11 cellular contexts compared by ENCODE assay signal in the genomic region with DNA sequence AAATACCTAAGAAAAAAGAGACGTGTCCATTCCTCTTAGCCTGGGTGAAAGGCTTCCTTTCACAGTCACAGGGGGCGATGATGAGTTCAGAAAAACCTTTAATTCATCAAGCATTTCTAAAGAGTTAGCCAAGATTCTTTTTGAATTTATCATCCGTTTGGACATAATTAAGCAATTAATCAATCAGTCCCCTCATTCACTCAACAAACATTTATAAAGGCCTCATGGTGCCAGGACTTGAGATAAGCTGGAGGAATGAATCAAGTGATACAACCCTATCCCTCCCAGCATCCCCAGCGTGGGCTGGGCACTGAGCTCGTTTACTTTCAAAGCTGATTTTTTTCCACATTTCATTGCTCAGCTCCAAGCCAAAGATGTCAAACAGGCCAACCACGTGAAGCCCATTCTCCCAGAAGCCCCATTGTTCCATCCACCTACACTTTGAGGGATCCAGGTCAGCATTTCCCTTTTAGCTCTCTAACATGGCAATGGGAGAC.
DNase-seq lines count a peak whose midpoint lies in the region; ATAC-seq, FAIRE-seq and TF ChIP-seq lines count a peak whose summit lies in the region.
"Had no signal": no experiment of that assay in that cellular context is flagged by ENCODE, and none has a peak within 500 bp of the region (broad histone marks: within the 10 kb centered on the region; RNA-seq: fewer than 3 reads in every experiment).

No MANE protein-coding gene starts in this region.

- peak overlapping the region; percentile 73 for H3K9ac ChIP-seq in mesenchymal stem cell (ENCODE audit: low read length)

- H3K18ac ChIP-seq in mesenchymal stem cell (ENCODE audit: low read depth in 1 of 2, low read length in 2 of 2): peak overlapping the region in 1 of 2 experiments; percentile 30

- no peak overlapping the region for H2BK15ac ChIP-seq in mesenchymal stem cell (ENCODE audit: low read depth, poor library complexity, severe bottlenecking)

- ATAC-seq in Right ventricle myocardium inferior (no peak), HG03039 (IDR thresholded peaks at IDR 0.05; ENCODE audit: unreplicated experiment) (no peak)
- ATAC-seq: activated CD8-positive, alpha-beta memory T cell treated with anti-CD3 and anti-CD28 coated beads, Interleukin-2, amount 10 ng/mL, durations not matched to agents 7 days and 5 days had no signal

- peaks cover 27% of the 10 kb centered on the region for H3K4me1 ChIP-seq in cardiac muscle cell (ENCODE audit: low read depth)
- peaks cover 13% of the 10 kb centered on the region for H3K4me1 ChIP-seq in mesenchymal stem cell (ENCODE audit: control insufficient read depth, insufficient read depth, low read depth, low read length)

- H3K27me3 ChIP-seq in cardiac muscle cell (no peaks in the 10 kb centered on the region), brain microvascular endothelial cell (replicated peaks) (no peaks in the 10 kb centered on the region), mesenchymal stem cell (ENCODE audit: control insufficient read depth in 1 of 2, insufficient read depth in 1 of 2, low read length in 2 of 2) (peaks cover 0 to 6% of the 10 kb centered on the region in 2 experiments)

- no peak overlapping the region for H2BK120ac ChIP-seq in mesenchymal stem cell (ENCODE audit: low read depth, low read length)

- 76% methylated on average over 6 of the region's 6 CpGs for WGBS in mesenchymal stem cell

- H3K14ac ChIP-seq in mesenchymal stem cell (ENCODE audit: low read length in 2 of 2): no peak overlapping the region

- no peak overlapping the region for H3K27ac Mint-ChIP-seq in T-helper 2 cell treated with Interferon-gamma antibody and Interleukin-4, amounts not matched to agents 5 μg/mL and 100 μg/mL, for 36 hours
- H3K27ac Mint-ChIP-seq: activated CD8-positive, alpha-beta memory T cell treated with anti-CD3 and anti-CD28 coated beads, Interleukin-2, amount 10 ng/mL, durations not matched to agents 7 days and 5 days had no signal

- no peaks in the 10 kb centered on the region for H3K4me1 Mint-ChIP-seq in T-helper 2 cell treated with Interferon-gamma antibody and Interleukin-4, amounts not matched to agents 5 μg/mL and 100 μg/mL, for 36 hours (ENCODE audit: low read depth)
- H3K4me1 Mint-ChIP-seq: activated CD8-positive, alpha-beta memory T cell treated with anti-CD3 and anti-CD28 coated beads, Interleukin-2, amount 10 ng/mL, durations not matched to agents 7 days and 5 days had no signal

- H3K4me3 ChIP-seq in cardiac muscle cell (no peak overlapping the region), brain microvascular endothelial cell (ENCODE audit: low read depth, low read length) (no peak overlapping the region), mesenchymal stem cell (ENCODE audit: insufficient read depth in 1 of 2, low read depth in 1 of 2, low read length in 2 of 2) (peak overlapping the region in 1 of 2 experiments; percentile 57)

- H3K9me3 Mint-ChIP-seq in T-helper 2 cell treated with Interferon-gamma antibody and Interleukin-4, amounts not matched to agents 5 μg/mL and 100 μg/mL, for 36 hours: peaks cover 19% of the 10 kb centered on the region

- in situ Hi-C loops in brain microvascular endothelial cell (cut with HindIII; ENCODE audit: low pct_ligation_motif_present, low sequenced_read_pairs): no loop called here

- H2AFZ ChIP-seq in mesenchymal stem cell (ENCODE audit: low read depth, low read length): no peak overlapping the region

- H3K27ac ChIP-seq in cardiac muscle cell (peak overlapping the region; percentile 97), brain microvascular endothelial cell (no peak overlapping the region), mesenchymal stem cell (ENCODE audit: low read length, poor library complexity, severe bottlenecking) (peak overlapping the region; percentile 82)
- H3K27ac ChIP-seq: 22Rv1 had no signal

- no peak for FAIRE-seq in urothelium cell line (lab: Jason Lieb, UNC)

- H2AK5ac ChIP-seq in mesenchymal stem cell (ENCODE audit: low read length, severe bottlenecking): peak overlapping the region; percentile 89

- no peak overlapping the region for H2BK12ac ChIP-seq in mesenchymal stem cell (ENCODE audit: low read length in 2 of 2)

- no peak overlapping the region for H4K91ac ChIP-seq in mesenchymal stem cell (ENCODE audit: low read length)

- peak overlapping the region; percentile 47 for H3K4me2 ChIP-seq in mesenchymal stem cell (ENCODE audit: low read length, poor library complexity, severe bottlenecking)

- DNase-seq in cardiac muscle cell (ENCODE audit: low read depth in 1 of 2, low spot score in 1 of 2) (peak in 1 of 2 donors; percentile 75), Right ventricle myocardium inferior (ENCODE audit: missing footprints) (no peak), brain microvascular endothelial cell (peak; percentile 2), mesenchymal stem cell (peak; percentile 5), urothelium cell line (ENCODE audit: low spot score) (peak; percentile 32), SIG-M5 treated with dmso at 0.1 percent for 504 hours (lab: John Stamatoyannopoulos, UW; ENCODE audit: unreplicated experiment) (no peak)
- DNase-seq in T-helper 2 cell treated with Interferon-gamma antibody and Interleukin-4, amounts not matched to agents 5 μg/mL and 100 μg/mL, for 36 hours (ENCODE audit: low spot score): no peak
- DNase-seq: activated CD8-positive, alpha-beta memory T cell treated with anti-CD3 and anti-CD28 coated beads, Interleukin-2, amount 10 ng/mL, durations not matched to agents 7 days and 5 days; NCI-H1694 treated with DMSO at 0.1 percent for 48 hours had no signal

- no peaks in the 10 kb centered on the region for H3K27me3 Mint-ChIP-seq in T-helper 2 cell treated with Interferon-gamma antibody and Interleukin-4, amounts not matched to agents 5 μg/mL and 100 μg/mL, for 36 hours (ENCODE audit: low read depth)
- H3K27me3 Mint-ChIP-seq: activated CD8-positive, alpha-beta memory T cell treated with anti-CD3 and anti-CD28 coated beads, Interleukin-2, amount 10 ng/mL, durations not matched to agents 7 days and 5 days had no signal

- no peaks in the 10 kb centered on the region for H3K79me1 ChIP-seq in mesenchymal stem cell (replicated peaks; ENCODE audit: low read length, poor library complexity, severe bottlenecking)

- no peak overlapping the region for H4K8ac ChIP-seq in mesenchymal stem cell (ENCODE audit: low read length)

- no peaks in the 10 kb centered on the region for H3K36me3 Mint-ChIP-seq in T-helper 2 cell treated with Interferon-gamma antibody and Interleukin-4, amounts not matched to agents 5 μg/mL and 100 μg/mL, for 36 hours (ENCODE audit: low read depth)
- H3K36me3 Mint-ChIP-seq: activated CD8-positive, alpha-beta memory T cell treated with anti-CD3 and anti-CD28 coated beads, Interleukin-2, amount 10 ng/mL, durations not matched to agents 7 days and 5 days had no signal

- H2BK5ac ChIP-seq in mesenchymal stem cell (ENCODE audit: low read depth, low read length, poor library complexity, severe bottlenecking): peak overlapping the region; percentile 76

- H3K4me3 Mint-ChIP-seq in T-helper 2 cell treated with Interferon-gamma antibody and Interleukin-4, amounts not matched to agents 5 μg/mL and 100 μg/mL, for 36 hours: no peak overlapping the region
- H3K4me3 Mint-ChIP-seq: activated CD8-positive, alpha-beta memory T cell treated with anti-CD3 and anti-CD28 coated beads, Interleukin-2, amount 10 ng/mL, durations not matched to agents 7 days and 5 days had no signal

- no peaks in the 10 kb centered on the region for H3K36me3 ChIP-seq in cardiac muscle cell
- H3K36me3 ChIP-seq in brain microvascular endothelial cell (replicated peaks): no peaks in the 10 kb centered on the region
- H3K36me3 ChIP-seq in mesenchymal stem cell (ENCODE audit: control insufficient read depth in 1 of 2, insufficient read depth in 2 of 2, low read depth in 1 of 2, low read length in 2 of 2): peaks cover 0 to 8% of the 10 kb centered on the region in 2 experiments

- no peak overlapping the region for H3K23ac ChIP-seq in mesenchymal stem cell (ENCODE audit: low read length in 2 of 2)

- H3K9me3 ChIP-seq in cardiac muscle cell (ENCODE audit: low read depth) (no peaks in the 10 kb centered on the region), mesenchymal stem cell (ENCODE audit: control insufficient read depth, low read length) (peaks cover 10% of the 10 kb centered on the region)

- no peak overlapping the region for H3K4ac ChIP-seq in mesenchymal stem cell (ENCODE audit: low read depth in 1 of 2, low read length in 2 of 2)

- TF ChIP-seq CTCF in cardiac muscle cell (IDR thresholded peaks at IDR 0.05; ENCODE audit: low read depth, low read length): peak; percentile 48
- peak; percentile 50 for TF ChIP-seq CTCF in brain microvascular endothelial cell (IDR thresholded peaks at IDR 0.05; ENCODE audit: low read depth, low read length, missing control alignments)

- intact Hi-C loops in Right ventricle myocardium inferior (cut with DNase I): no loop called here

Comparison
In these comparisons a context has a peak if more than half of its experiments do, and no peak if none do; other contexts are left out.
1. DNase-seq: peak in brain microvascular endothelial cell (single experiment), mesenchymal stem cell (single experiment) and urothelium cell line (single experiment); none in Right ventricle myocardium inferior (single experiment), SIG-M5 treated with dmso at 0.1 percent for 504 hours (single experiment) and T-helper 2 cell treated with Interferon-gamma antibody and Interleukin-4, amounts not matched to agents 5 μg/mL and 100 μg/mL, for 36 hours (single experiment).